In genomic region chr4:14169460-14169859, GRCh38 we compare ENCODE assay signal across 16 cellular contexts.
DNase-seq lines count a peak whose midpoint lies in the region; FAIRE-seq and TF ChIP-seq lines count a peak whose summit lies in the region.
"Had no signal": no experiment of that assay in that cellular context is flagged by ENCODE, and none has a peak within 500 bp of the region (broad histone marks: within the 10 kb centered on the region; RNA-seq: fewer than 3 reads in every experiment).

No MANE protein-coding gene starts in this region.

- peaks cover 2% of the 10 kb centered on the region for H3K9me3 Mint-ChIP-seq in astrocyte (ENCODE audit: unreplicated experiment)
- H3K9me3 Mint-ChIP-seq: activated CD4-positive, alpha-beta T cell treated with anti-CD3 and anti-CD28 coated beads, Interleukin-2, amount 10 ng/mL, durations not matched to agents 24 days and 14 days; T-helper 2 cell treated with Interferon-gamma antibody and Interleukin-4, amounts not matched to agents 5 μg/mL and 100 μg/mL, for 36 hours had no signal

- H2AFZ ChIP-seq in astrocyte (ENCODE audit: low read depth, low read length): no peak overlapping the region

- no peaks in the 10 kb centered on the region for H4K20me1 ChIP-seq in astrocyte (ENCODE audit: insufficient read depth, low read length)

- DNase-seq in AG08395 (ENCODE audit: low spot score) (peak; percentile 30), HT1080 (ENCODE audit: low read depth) (peak; percentile 87), astrocyte (ENCODE audit: low read depth) (peak; percentile 58), iris pigment epithelial cell (ENCODE audit: low read depth) (peak; percentile 81), DMS153 (lab: John Stamatoyannopoulos, UW) (no peak), NCI-H510A treated with DMSO at 0.1 percent for 48 hours (lab: John Stamatoyannopoulos, UW) (no peak), NCI-H526 (lab: John Stamatoyannopoulos, UW) (no peak), H7 (no peak)
- DNase-seq: activated CD4-positive, alpha-beta T cell treated with anti-CD3 and anti-CD28 coated beads, Interleukin-2, amount 10 ng/mL, durations not matched to agents 24 days and 14 days; islet precursor cell; NCI-H1436; stimulated activated CD4-positive, alpha-beta T cell treated with anti-CD3 and anti-CD28 coated beads, Interleukin-15, amount 100 ng/mL, for 24 hours had no signal

- H3K4me3 Mint-ChIP-seq in astrocyte (ENCODE audit: unreplicated experiment): no peak overlapping the region
- H3K4me3 Mint-ChIP-seq: activated CD4-positive, alpha-beta T cell treated with anti-CD3 and anti-CD28 coated beads, Interleukin-2, amount 10 ng/mL, durations not matched to agents 24 days and 14 days; T-helper 2 cell treated with Interferon-gamma antibody and Interleukin-4, amounts not matched to agents 5 μg/mL and 100 μg/mL, for 36 hours had no signal

- H3K4me3 ChIP-seq in astrocyte (ENCODE audit: insufficient read depth, low read depth, low read length) (no peak overlapping the region), H7 (ENCODE audit: insufficient read depth, low read depth, low read length) (no peak overlapping the region)
- H3K4me3 ChIP-seq: mucosa of descending colon had no signal

- no peak for TF ChIP-seq CTCF in astrocyte (IDR thresholded peaks at IDR 0.05; ENCODE audit: insufficient read depth, low read depth, low read length)

- no peak for FAIRE-seq in astrocyte (lab: Jason Lieb, UNC)
- FAIRE-seq: D721Med had no signal

- H3K9me3 ChIP-seq in astrocyte (ENCODE audit: insufficient read depth, low read depth, low read length): no peaks in the 10 kb centered on the region
- H3K9me3 ChIP-seq: mucosa of descending colon had no signal

- no peak overlapping the region for H3K27ac Mint-ChIP-seq in astrocyte (ENCODE audit: unreplicated experiment)
- H3K27ac Mint-ChIP-seq: activated CD4-positive, alpha-beta T cell treated with anti-CD3 and anti-CD28 coated beads, Interleukin-2, amount 10 ng/mL, durations not matched to agents 24 days and 14 days; T-helper 2 cell treated with Interferon-gamma antibody and Interleukin-4, amounts not matched to agents 5 μg/mL and 100 μg/mL, for 36 hours had no signal

- peaks cover 3% of the 10 kb centered on the region for H3K4me1 Mint-ChIP-seq in astrocyte (ENCODE audit: low read depth, unreplicated experiment)
- H3K4me1 Mint-ChIP-seq: activated CD4-positive, alpha-beta T cell treated with anti-CD3 and anti-CD28 coated beads, Interleukin-2, amount 10 ng/mL, durations not matched to agents 24 days and 14 days had no signal

- H3K27ac ChIP-seq in astrocyte (ENCODE audit: low read depth, low read length): peak overlapping the region; percentile 35

- no peaks in the 10 kb centered on the region for H3K36me3 Mint-ChIP-seq in astrocyte (ENCODE audit: low read depth, unreplicated experiment)

- no peaks in the 10 kb centered on the region for H3K79me2 ChIP-seq in astrocyte (ENCODE audit: insufficient read depth, low read length)

- H3K4me1 ChIP-seq in astrocyte (ENCODE audit: insufficient read depth, low read length): peaks cover 14% of the 10 kb centered on the region

- H3K4me2 ChIP-seq in astrocyte (ENCODE audit: low read length): peak overlapping the region; percentile 26

- no peaks in the 10 kb centered on the region for H3K27me3 ChIP-seq in astrocyte (ENCODE audit: insufficient read depth, low read length)
- H3K27me3 ChIP-seq in H7 (ENCODE audit: control insufficient read depth, insufficient read depth, low read length): no peaks in the 10 kb centered on the region

- H3K36me3 ChIP-seq in astrocyte (ENCODE audit: insufficient read depth, low read length) (no peaks in the 10 kb centered on the region), H7 (replicated peaks; ENCODE audit: control insufficient read depth, insufficient read depth, low read length) (no peaks in the 10 kb centered on the region)

- H3K27me3 Mint-ChIP-seq in astrocyte (ENCODE audit: low read depth, unreplicated experiment): peaks cover 32% of the 10 kb centered on the region
- H3K27me3 Mint-ChIP-seq: activated CD4-positive, alpha-beta T cell treated with anti-CD3 and anti-CD28 coated beads, Interleukin-2, amount 10 ng/mL, durations not matched to agents 24 days and 14 days; IgD-negative memory B cell had no signal

- no peak overlapping the region for H3K9ac ChIP-seq in astrocyte (ENCODE audit: low read length)

Comparison
In these comparisons a context has a peak if more than half of its experiments do, and no peak if none do; other contexts are left out.
1. DNase-seq: peak in AG08395 (single experiment), HT1080 (single experiment), astrocyte (single experiment) and iris pigment epithelial cell (single experiment); none in DMS153 (single experiment), NCI-H510A treated with DMSO at 0.1 percent for 48 hours (single experiment), NCI-H526 (0 of 2) and H7 (single experiment).